In genomic region chr10:48692748-48693147, GRCh38 we compare ENCODE assay signal across 20 cellular contexts. TPM values are rescaled to one million over a fixed set of nuclear protein-coding genes. Genes with fewer than 3 reads are reported as not detected.
A peak's percentile ranks its signal among the peaks of the same experiment; 100 is the strongest.
DNase-seq lines count a peak whose midpoint lies in the region; ATAC-seq and TF ChIP-seq lines count a peak whose summit lies in the region.
"Had no signal": no experiment of that assay in that cellular context is flagged by ENCODE, and none has a peak within 500 bp of the region (broad histone marks: within the 10 kb centered on the region; RNA-seq: fewer than 3 reads in every experiment).

No MANE protein-coding gene starts in this region.

- no peaks in the 10 kb centered on the region for H3K9me3 Mint-ChIP-seq in CD14-positive monocyte
- no peaks in the 10 kb centered on the region for H3K9me3 Mint-ChIP-seq in activated B cell treated with CpG ODN at 0.5 μM for 24 hours
- no peaks in the 10 kb centered on the region for H3K9me3 Mint-ChIP-seq in memory B cell
- H3K9me3 Mint-ChIP-seq in stimulated activated memory B cell treated with anti-CD40 and anti-IgM and Interleukin-4, amounts not matched to agents 10 μg/mL and 1 μg/mL and 100 μg/mL, for 72 hours: no peaks in the 10 kb centered on the region
- H3K9me3 Mint-ChIP-seq in activated CD8-positive, alpha-beta T cell treated with anti-CD3 and anti-CD28 coated beads, Interleukin-2, amount 10 ng/mL, durations not matched to agents 7 days and 5 days (ENCODE audit: insufficient read depth): no peaks in the 10 kb centered on the region
- H3K9me3 Mint-ChIP-seq: CD4-positive, alpha-beta T cell had no signal

- H3K27ac Mint-ChIP-seq in CD14-positive monocyte: peak overlapping the region in 4 of 7 donors; percentile 15 to 79 (median 56)
- H3K27ac Mint-ChIP-seq in activated B cell treated with CpG ODN at 0.5 μM for 24 hours: peak overlapping the region; percentile 50
- H3K27ac Mint-ChIP-seq in memory B cell: peak overlapping the region; percentile 93
- H3K27ac Mint-ChIP-seq in stimulated activated memory B cell treated with anti-CD40 and anti-IgM and Interleukin-4, amounts not matched to agents 10 μg/mL and 1 μg/mL and 100 μg/mL, for 72 hours: peak overlapping the region; percentile 82
- H3K27ac Mint-ChIP-seq in activated CD8-positive, alpha-beta T cell treated with anti-CD3 and anti-CD28 coated beads, Interleukin-2, amount 10 ng/mL, durations not matched to agents 7 days and 5 days: no peak overlapping the region
- H3K27ac Mint-ChIP-seq: CD4-positive, alpha-beta T cell had no signal

- no peak for DNase-seq in CD14-positive monocyte (ENCODE audit: low spot score)
- no peak for DNase-seq in activated B cell treated with CpG ODN at 0.5 μM for 24 hours
- DNase-seq in memory B cell (ENCODE audit: low spot score in 2 of 2): no peak
- no peak for DNase-seq in H4 (ENCODE audit: low spot score)
- DNase-seq in activated CD8-positive, alpha-beta T cell treated with anti-CD3 and anti-CD28 coated beads, Interleukin-2, amount 10 ng/mL, durations not matched to agents 7 days and 5 days: no peak
- DNase-seq: CD4-positive, alpha-beta T cell; GM23248; KG1; NCI-H1048; NCI-H1694; NCI-H2029 treated with DMSO at 0.1 percent for 48 hours; NCI-H446 treated with DMSO at 0.1 percent for 48 hours; NCI-H526; NCI-H82; NK-92 treated with Interleukin-12 subunit alpha and Interleukin-12 subunit beta, amount 100 ng/mL, for 24 hours; PC-3 had no signal

- H3K36me3 Mint-ChIP-seq in CD14-positive monocyte: peaks cover 35 to 52% of the 10 kb centered on the region in 2 donors
- peaks cover 81% of the 10 kb centered on the region for H3K36me3 Mint-ChIP-seq in activated B cell treated with CpG ODN at 0.5 μM for 24 hours (ENCODE audit: low read depth)
- H3K36me3 Mint-ChIP-seq in memory B cell: peaks cover 30% of the 10 kb centered on the region
- H3K36me3 Mint-ChIP-seq in stimulated activated memory B cell treated with anti-CD40 and anti-IgM and Interleukin-4, amounts not matched to agents 10 μg/mL and 1 μg/mL and 100 μg/mL, for 72 hours: peaks cover 85% of the 10 kb centered on the region
- no peaks in the 10 kb centered on the region for H3K36me3 Mint-ChIP-seq in activated CD8-positive, alpha-beta T cell treated with anti-CD3 and anti-CD28 coated beads, Interleukin-2, amount 10 ng/mL, durations not matched to agents 7 days and 5 days (ENCODE audit: low read depth)

- ATAC-seq in activated B cell treated with CpG ODN at 0.5 μM for 24 hours (ENCODE audit: low read depth) (no peak), memory B cell (ENCODE audit: low read depth) (no peak), HG02678 (IDR thresholded peaks at IDR 0.05; ENCODE audit: unreplicated experiment) (no peak)
- no peak for ATAC-seq in stimulated activated memory B cell treated with anti-CD40 and anti-IgM and Interleukin-4, amounts not matched to agents 10 μg/mL and 1 μg/mL and 100 μg/mL, for 72 hours
- ATAC-seq in activated CD8-positive, alpha-beta T cell treated with anti-CD3 and anti-CD28 coated beads, Interleukin-2, amount 10 ng/mL, durations not matched to agents 7 days and 5 days: no peak
- ATAC-seq: HCT116, PC-3 had no signal

- H3K4me3 Mint-ChIP-seq in CD14-positive monocyte (no peak overlapping the region), activated B cell treated with CpG ODN at 0.5 μM for 24 hours (peak overlapping the region; percentile 36), memory B cell (peak overlapping the region; percentile 60)
- H3K4me3 Mint-ChIP-seq in stimulated activated memory B cell treated with anti-CD40 and anti-IgM and Interleukin-4, amounts not matched to agents 10 μg/mL and 1 μg/mL and 100 μg/mL, for 72 hours: peak overlapping the region; percentile 59
- no peak overlapping the region for H3K4me3 Mint-ChIP-seq in activated CD8-positive, alpha-beta T cell treated with anti-CD3 and anti-CD28 coated beads, Interleukin-2, amount 10 ng/mL, durations not matched to agents 7 days and 5 days
- H3K4me3 Mint-ChIP-seq: CD4-positive, alpha-beta T cell had no signal

- POLR2A ChIA-PET in activated B cell treated with CpG ODN at 0.5 μM for 24 hours (lab: Charles Lee): interaction anchor here (0.7 to 3.3 kb wide), 4 partner anchors 8 to 145 kb away, joined by 3 to 13 read pairs (median 5); partner anchors contain the start of gene WDFY4
- POLR2A ChIA-PET in activated CD8-positive, alpha-beta T cell treated with anti-CD3 and anti-CD28 coated beads, Interleukin-2, amount 10 ng/mL, durations not matched to agents 7 days and 5 days (lab: Charles Lee): no interaction called here

- H3K4me1 Mint-ChIP-seq in CD14-positive monocyte (peaks cover 36% of the 10 kb centered on the region), activated B cell treated with CpG ODN at 0.5 μM for 24 hours (peaks cover 98% of the 10 kb centered on the region), memory B cell (peaks cover 70% of the 10 kb centered on the region)
- H3K4me1 Mint-ChIP-seq in stimulated activated memory B cell treated with anti-CD40 and anti-IgM and Interleukin-4, amounts not matched to agents 10 μg/mL and 1 μg/mL and 100 μg/mL, for 72 hours: peaks cover 97% of the 10 kb centered on the region
- H3K4me1 Mint-ChIP-seq in activated CD8-positive, alpha-beta T cell treated with anti-CD3 and anti-CD28 coated beads, Interleukin-2, amount 10 ng/mL, durations not matched to agents 7 days and 5 days (ENCODE audit: low read depth): no peaks in the 10 kb centered on the region

- CTCF ChIA-PET in activated B cell treated with CpG ODN at 0.5 μM for 24 hours (lab: Charles Lee): interaction anchor here (1.0 to 2.0 kb wide), 3 partner anchors 33 to 37 kb away, joined by 4 to 6 read pairs (median 5); no protein-coding TSS in a partner anchor
- CTCF ChIA-PET in activated CD8-positive, alpha-beta T cell treated with anti-CD3 and anti-CD28 coated beads, Interleukin-2, amount 10 ng/mL, durations not matched to agents 7 days and 5 days (lab: Charles Lee): no interaction called here

- no peaks in the 10 kb centered on the region for H3K27me3 Mint-ChIP-seq in CD14-positive monocyte (ENCODE audit: low read depth in 3 of 3)
- no peaks in the 10 kb centered on the region for H3K27me3 Mint-ChIP-seq in activated B cell treated with CpG ODN at 0.5 μM for 24 hours
- no peaks in the 10 kb centered on the region for H3K27me3 Mint-ChIP-seq in memory B cell
- H3K27me3 Mint-ChIP-seq in stimulated activated memory B cell treated with anti-CD40 and anti-IgM and Interleukin-4, amounts not matched to agents 10 μg/mL and 1 μg/mL and 100 μg/mL, for 72 hours: no peaks in the 10 kb centered on the region
- H3K27me3 Mint-ChIP-seq in activated CD8-positive, alpha-beta T cell treated with anti-CD3 and anti-CD28 coated beads, Interleukin-2, amount 10 ng/mL, durations not matched to agents 7 days and 5 days (ENCODE audit: low read depth): no peaks in the 10 kb centered on the region

- TF ChIP-seq CTCF in CD14-positive monocyte (IDR thresholded peaks at IDR 0.05) (no peak), activated B cell treated with CpG ODN at 0.5 μM for 24 hours (IDR thresholded peaks at IDR 0.05) (no peak)

- intact Hi-C loops in CD14-positive monocyte (cut with micrococcal nuclease) (no loop called here), activated B cell treated with CpG ODN at 0.5 μM for 24 hours (cut with micrococcal nuclease) (loop anchor here (1.0 kb wide), 1 partner anchor 7 kb away; no protein-coding TSS in a partner anchor)

RNA-seq across cellular contexts. Expression of gene WDFY4, which starts 8.1 kb away (rescaled TPM):
- 1 to 10 TPM; 7.5 to 9.8 TPM for polyA plus RNA-seq in CD14-positive monocyte
- 480 and 488 TPM in 2 replicates for total RNA-seq in activated B cell treated with CpG ODN at 0.5 μM for 24 hours
- not detected in 2 replicates for total RNA-seq in H4 (2014; rRNA removed; shearing (Covaris generic))
- total RNA-seq in activated CD8-positive, alpha-beta T cell treated with anti-CD3 and anti-CD28 coated beads, Interleukin-2, amount 10 ng/mL, durations not matched to agents 7 days and 5 days: under 1 TPM; 0.16 to 0.37 TPM
- total RNA-seq: A172, GM23248, PC-3 had no signal
- polyA plus RNA-seq: GM23248 had no signal

Comparison
In these comparisons a context has a peak if more than half of its experiments do, and no peak if none do; other contexts are left out.
1. H3K4me3 Mint-ChIP-seq: peak in activated B cell treated with CpG ODN at 0.5 μM for 24 hours (single experiment), memory B cell (single experiment) and stimulated activated memory B cell treated with anti-CD40 and anti-IgM and Interleukin-4, amounts not matched to agents 10 μg/mL and 1 μg/mL and 100 μg/mL, for 72 hours (single experiment); none in CD14-positive monocyte (0 of 2) and activated CD8-positive, alpha-beta T cell treated with anti-CD3 and anti-CD28 coated beads, Interleukin-2, amount 10 ng/mL, durations not matched to agents 7 days and 5 days (single experiment).
2. RNA of gene WDFY4, which starts 8.1 kb away (total RNA-seq): 480 to 488 TPM in activated B cell treated with CpG ODN at 0.5 μM for 24 hours; 0.16 to 0.37 TPM in activated CD8-positive, alpha-beta T cell treated with anti-CD3 and anti-CD28 coated beads, Interleukin-2, amount 10 ng/mL, durations not matched to agents 7 days and 5 days and not detected in H4; every median in the first group is over 100 times any median in the second.